ENCODE assay signal across 16 cellular contexts in the genomic region with DNA sequence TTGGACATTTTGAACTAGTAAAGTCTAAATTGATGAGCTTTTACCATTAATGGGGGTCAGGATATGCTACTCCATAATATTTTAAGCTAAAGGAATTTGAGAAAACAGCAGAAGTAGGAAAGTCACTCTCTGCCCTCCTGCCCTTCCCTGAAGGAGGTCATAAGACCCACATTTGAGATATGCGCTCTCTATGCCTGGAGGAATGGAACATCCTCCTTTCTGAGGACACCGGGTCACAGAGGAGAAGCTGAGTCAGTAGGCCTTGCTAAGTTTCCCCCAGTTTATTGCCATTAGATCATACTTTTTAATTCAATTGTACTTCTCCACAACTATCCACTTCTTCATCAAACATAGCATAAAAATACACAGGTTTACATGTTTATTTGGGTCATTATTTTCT. TPM values are rescaled to one million over a fixed set of nuclear protein-coding genes. Genes with fewer than 3 reads are reported as not detected.
DNase-seq lines count a peak whose midpoint lies in the region; ATAC-seq, FAIRE-seq and TF ChIP-seq lines count a peak whose summit lies in the region.
"Had no signal": no experiment of that assay in that cellular context is flagged by ENCODE, and none has a peak within 500 bp of the region (broad histone marks: within the 10 kb centered on the region; RNA-seq: fewer than 3 reads in every experiment).

No MANE protein-coding gene starts in this region.

- no peaks in the 10 kb centered on the region for H3K79me2 ChIP-seq in endothelial cell of umbilical vein (ENCODE audit: control insufficient read depth, insufficient read depth, low read length)

- H3K9me1 ChIP-seq in endothelial cell of umbilical vein (replicated peaks; ENCODE audit: control insufficient read depth, extremely low read depth, insufficient read depth, low read length) = no peaks in the 10 kb centered on the region

- dilution Hi-C loops in endothelial cell of umbilical vein (cut with MboI; ENCODE audit: extremely low pct_ligation_motif_present, low sequenced_read_pairs) = no loop called here

- TF ChIP-seq CTCF in endothelial cell of umbilical vein (IDR thresholded peaks at IDR 0.05; ENCODE audit: extremely low read depth in 1 of 2, insufficient read depth in 1 of 2, low read depth in 1 of 2, low read length in 2 of 2) = no peak
- TF ChIP-seq CTCF in left lung (IDR thresholded peaks at IDR 0.05) = no peak

- H3K4me2 ChIP-seq in endothelial cell of umbilical vein (ENCODE audit: insufficient read depth, low read length) = no peak overlapping the region
- H3K4me2 ChIP-seq: BLaER1 had no signal

- intact Hi-C loops in endothelial cell of umbilical vein (cut with micrococcal nuclease) = no loop called here
- intact Hi-C loops in left lung (cut with DNase I) = no loop called here

- H3K4me3 ChIP-seq in endothelial cell of umbilical vein (replicated peaks in 1 of 3; ENCODE audit: insufficient read depth in 1 of 3, low read depth in 1 of 3, low read length in 3 of 3) = no peak overlapping the region
- no peak overlapping the region for H3K4me3 ChIP-seq in left lung
- H3K4me3 ChIP-seq: BLaER1 had no signal

- peak; percentile 21 for DNase-seq in EL
- peak; percentile 11 for DNase-seq in M059J (ENCODE audit: low read depth)
- DNase-seq in endothelial cell of umbilical vein (ENCODE audit: low read depth, low spot score) = no peak
- no peak for DNase-seq in left lung
- no peak for DNase-seq in activated CD8-positive, alpha-beta memory T cell treated with anti-CD3 and anti-CD28 coated beads, Interleukin-2, amount 50 U/mL, for 48 hours
- DNase-seq in effector CD8-positive, alpha-beta T cell (lab: John Stamatoyannopoulos, UW) = no peak
- no peak for DNase-seq in NCI-H82 (lab: John Stamatoyannopoulos, UW)
- DNase-seq in dedifferentiated amniotic fluid mesenchymal stem cell (ENCODE audit: extremely low spot score) = no peak
- DNase-seq: 8988T; CD4-positive, alpha-beta memory T cell; DMS153; DMS79; GF-D8; H9 had no signal

- H3K36me3 ChIP-seq in endothelial cell of umbilical vein (ENCODE audit: control insufficient read depth in 2 of 2, extremely low read depth in 1 of 2, insufficient read depth in 2 of 2, low read length in 2 of 2) (no peaks in the 10 kb centered on the region), left lung (peaks cover 0 to 18% of the 10 kb centered on the region in 2 donors)

- H3K27me3 ChIP-seq in endothelial cell of umbilical vein (ENCODE audit: control insufficient read depth in 2 of 2, insufficient read depth in 2 of 2, low read length in 2 of 2) (no peaks in the 10 kb centered on the region), left lung (no peaks in the 10 kb centered on the region)
- H3K27me3 ChIP-seq: BLaER1 had no signal

- no peak overlapping the region for H3K9ac ChIP-seq in endothelial cell of umbilical vein (replicated peaks; ENCODE audit: extremely low read depth, insufficient read depth, low read length)
- H3K9ac ChIP-seq: BLaER1 had no signal

- H4K20me1 ChIP-seq in endothelial cell of umbilical vein (replicated peaks; ENCODE audit: control insufficient read depth, extremely low read depth, insufficient read depth, low read length) = no peaks in the 10 kb centered on the region
- H4K20me1 ChIP-seq: BLaER1 had no signal

- H3K9me3 ChIP-seq in endothelial cell of umbilical vein (replicated peaks; ENCODE audit: control insufficient read depth, insufficient read depth, low read length) = no peaks in the 10 kb centered on the region
- H3K9me3 ChIP-seq in left lung = no peaks in the 10 kb centered on the region
- H3K9me3 ChIP-seq: BLaER1 had no signal

- FAIRE-seq in endothelial cell of umbilical vein (lab: Jason Lieb, UNC) = peak; percentile 47
- FAIRE-seq: H1 had no signal

- ATAC-seq in left lung = peak; percentile 30

- no peak for TF ChIP-seq POLR2A in endothelial cell of umbilical vein (IDR thresholded peaks at IDR 0.05; ENCODE audit: low read depth, low read length)

- POLR2A ChIA-PET in endothelial cell of umbilical vein (lab: Charles Lee) = no interaction called here

- H3K27ac ChIP-seq in endothelial cell of umbilical vein (ENCODE audit: insufficient read depth, low read depth, low read length) (no peak overlapping the region), left lung (no peak overlapping the region)
- H3K27ac ChIP-seq: BLaER1 had no signal

- no peak overlapping the region for H2AFZ ChIP-seq in endothelial cell of umbilical vein (ENCODE audit: low read depth, low read length)

- H3K4me1 ChIP-seq in endothelial cell of umbilical vein (ENCODE audit: control insufficient read depth, extremely low read depth, insufficient read depth, low read length) (no peaks in the 10 kb centered on the region), left lung (no peaks in the 10 kb centered on the region)
- H3K4me1 ChIP-seq: BLaER1 had no signal

- BruUV-seq in endothelial cell of umbilical vein (replicated peaks; lab: Mats Ljungman, UMichigan) = no TSS peak

- CTCF ChIA-PET in endothelial cell of umbilical vein (lab: Charles Lee) = interaction anchor here (1.1 kb wide), 1 partner anchor 87 kb away, joined by 3 read pairs; no protein-coding TSS in a partner anchor

TF ChIP-seq in endothelial cell of umbilical vein, 7 proteins besides CTCF, POLR2A, EP300 and RAD21:
- no peak for TF ChIP-seq POLR2AphosphoS5 (IDR thresholded peaks at IDR 0.05; ENCODE audit: insufficient read depth, low read depth, low read length)
TF ChIP-seq in endothelial cell of umbilical vein: peak in this region for 0.

RNA-seq across cellular contexts. Expression of a gene that starts 40.3 kb away (rescaled TPM):
- 6.8 and 8.6 TPM in 2 replicates for total RNA-seq in M059J (2014; rRNA removed; shearing (Covaris generic))
- total RNA-seq in endothelial cell of umbilical vein (3.3 and 4.8 TPM in 2 replicates), left lung (10 to 100 TPM in 1 of 2 donors, 1 to 10 TPM in 1; 9.3 to 12.1 TPM)
- 0.30 and 0.76 TPM in 2 replicates for polyA plus RNA-seq in endothelial cell of umbilical vein
- polyA plus RNA-seq in endothelial cell of umbilical vein (2011; cell fraction: cytosol; rRNA removed) = 1.1 and 1.2 TPM in 2 replicates
- polyA plus RNA-seq in endothelial cell of umbilical vein (2011; cell fraction: nucleus; rRNA removed) = 1.3 and 1.6 TPM in 2 replicates
- polyA plus RNA-seq in endothelial cell of umbilical vein (2012) = 1.2 and 3.2 TPM in 2 replicates
- 0.80 and 1.8 TPM in 2 replicates for polyA minus RNA-seq in endothelial cell of umbilical vein
- polyA minus RNA-seq in endothelial cell of umbilical vein (2011; cell fraction: cytosol; rRNA and poly(A)+ RNA removed) = not detected
- polyA minus RNA-seq in endothelial cell of umbilical vein (2011; cell fraction: nucleus; rRNA and poly(A)+ RNA removed) = 3.2 and 3.9 TPM in 2 replicates

Comparison
In these comparisons a context has a peak if more than half of its experiments do, and no peak if none do; other contexts are left out.
1. DNase-seq: peak in EL (single experiment) and M059J (single experiment); none in endothelial cell of umbilical vein (single experiment), left lung (0 of 2), activated CD8-positive, alpha-beta memory T cell treated with anti-CD3 and anti-CD28 coated beads, Interleukin-2, amount 50 U/mL, for 48 hours (single experiment), effector CD8-positive, alpha-beta T cell (single experiment), NCI-H82 (single experiment) and dedifferentiated amniotic fluid mesenchymal stem cell (single experiment).